ENCODE assay signal across 8 cellular contexts in the genomic region with DNA sequence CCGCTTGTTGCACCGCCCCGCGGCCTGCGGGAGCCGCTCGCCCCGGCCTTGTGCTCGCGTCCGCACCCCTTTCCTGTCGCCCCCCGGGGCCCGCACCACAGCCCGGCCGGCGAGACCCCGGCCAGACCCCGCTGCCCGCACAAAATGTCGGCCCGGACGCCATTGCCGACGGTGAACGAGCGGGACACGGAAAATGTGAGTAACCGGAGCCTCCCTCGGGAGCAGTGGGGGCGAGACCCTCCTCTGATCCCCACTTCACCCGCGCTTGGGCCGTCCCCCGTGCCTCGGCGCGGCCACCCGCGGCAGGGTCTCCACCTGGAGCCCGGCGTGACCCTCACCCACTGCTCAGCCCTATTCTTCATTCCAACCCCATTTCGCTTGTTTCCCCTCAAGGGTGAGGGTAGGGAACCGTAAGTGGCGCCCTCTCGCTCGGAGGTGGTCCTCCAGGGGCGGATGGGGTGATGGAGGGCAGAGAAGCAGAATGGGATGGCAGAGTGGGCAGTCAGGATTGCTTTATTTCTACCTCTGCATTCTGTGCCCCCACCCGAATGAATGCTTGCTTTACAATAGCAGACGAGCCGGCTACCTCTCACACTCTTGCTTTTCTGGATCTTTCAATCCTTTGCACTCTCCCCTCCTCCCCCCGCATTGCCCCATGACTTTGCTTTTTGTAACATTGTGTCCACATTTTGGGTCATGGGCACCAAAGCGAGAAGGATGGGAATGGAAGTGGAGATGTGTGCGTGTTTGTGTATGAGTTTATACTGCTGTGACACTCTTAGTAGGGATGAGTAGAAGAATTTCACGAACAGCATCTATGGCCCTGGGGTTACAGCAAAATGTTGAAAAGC. TPM values are rescaled to one million over a fixed set of nuclear protein-coding genes. Genes with fewer than 3 reads are reported as not detected.
DNase-seq lines count a peak whose midpoint lies in the region; TF ChIP-seq lines count a peak whose summit lies in the region.

No MANE protein-coding gene starts in this region.

- H3K9me3 ChIP-seq in SJCRH30 (replicated peaks) (no peaks in the 10 kb centered on the region), esophagus (ENCODE audit: control insufficient read depth in 2 of 2, insufficient read depth in 1 of 2, low read depth in 1 of 2, low read length in 1 of 2) (no peaks in the 10 kb centered on the region)

- H3K9me3 Mint-ChIP-seq in nephron progenitor cell = peaks cover 12% of the 10 kb centered on the region

- peak overlapping the region; percentile 91 for H3K4me3 Mint-ChIP-seq in nephron progenitor cell

- peaks cover 35% of the 10 kb centered on the region for H3K27me3 Mint-ChIP-seq in nephron progenitor cell (ENCODE audit: low read depth, poor library complexity)

- peak overlapping the region; percentile 97 for H3K4me3 ChIP-seq in H7 (ENCODE audit: insufficient read depth, low read depth, low read length)
- peak overlapping the region; percentile 93 for H3K4me3 ChIP-seq in SJCRH30
- peak overlapping the region; percentile 83 to 97 for H3K4me3 ChIP-seq in esophagus (ENCODE audit: low read depth in 1 of 2, low read length in 2 of 2)

- whole genome bisulfite sequencing in esophagus, 2 donors = 2% methylated on average over 55 of the region's 55 CpGs

- H3K27ac Mint-ChIP-seq in nephron progenitor cell = no peak overlapping the region

- peaks cover 24% of the 10 kb centered on the region for H3K4me1 Mint-ChIP-seq in nephron progenitor cell

- H3K27ac ChIP-seq in SJCRH30 = peak overlapping the region; percentile 62
- H3K27ac ChIP-seq in esophagus (ENCODE audit: low read depth in 2 of 2, low read length in 1 of 2) = peak overlapping the region; percentile 82 to 86

- DNase-seq in ELF-1 (ENCODE audit: low read depth, low spot score) (peak; percentile 60), H7 (peak; percentile 56), SJCRH30 (peak; percentile 45 to 61), nephron progenitor cell (peak; percentile 66), NCI-H1048 (lab: John Stamatoyannopoulos, UW) (no peak), mucosa of gallbladder (ENCODE audit: low spot score) (no peak)
- DNase-seq in effector CD4-positive, alpha-beta T cell = no peak

- TF ChIP-seq CTCF in nephron progenitor cell (IDR thresholded peaks at IDR 0.05) = no peak

- H3K27me3 ChIP-seq in H7 (ENCODE audit: control insufficient read depth, insufficient read depth, low read length) = peaks cover 7% of the 10 kb centered on the region
- H3K27me3 ChIP-seq in SJCRH30 = no peaks in the 10 kb centered on the region; the same call in 1 of the 2 replicates
- H3K27me3 ChIP-seq in esophagus (ENCODE audit: control insufficient read depth in 1 of 2, insufficient read depth in 2 of 2, low read length in 2 of 2) = no peaks in the 10 kb centered on the region

- H3K4me1 ChIP-seq in SJCRH30 = no peaks in the 10 kb centered on the region
- peaks cover 0 to 4% of the 10 kb centered on the region in 2 donors for H3K4me1 ChIP-seq in esophagus (ENCODE audit: control insufficient read depth in 2 of 2, insufficient read depth in 2 of 2, low read length in 1 of 2)

- peaks cover 13% of the 10 kb centered on the region for H3K36me3 Mint-ChIP-seq in nephron progenitor cell (ENCODE audit: low read depth)

- no peaks in the 10 kb centered on the region for H3K36me3 ChIP-seq in H7 (replicated peaks; ENCODE audit: control insufficient read depth, insufficient read depth, low read length)
- H3K36me3 ChIP-seq in SJCRH30 = no peaks in the 10 kb centered on the region
- H3K36me3 ChIP-seq in esophagus (ENCODE audit: control insufficient read depth in 2 of 2, insufficient read depth in 2 of 2, low read length in 1 of 2) = no peaks in the 10 kb centered on the region

RNA-seq across cellular contexts. Expression of gene MARK1, which starts 1.0 kb away (rescaled TPM):
- total RNA-seq in H7 (2014; rRNA removed; shearing (Covaris generic)) = 13.9 and 16.3 TPM in 2 replicates
- total RNA-seq in SJCRH30 (2014; rRNA removed; shearing (Covaris generic)) = 8.7 and 8.8 TPM in 2 replicates
- polyA plus RNA-seq in esophagus = 1 to 10 TPM; 3.4 to 3.8 TPM
- total RNA-seq in mucosa of gallbladder = 5.1 TPM

Comparison
In these comparisons a context has a peak if more than half of its experiments do, and no peak if none do; other contexts are left out.
1. DNase-seq: peak in ELF-1 (single experiment), H7 (single experiment), SJCRH30 (2 of 2) and nephron progenitor cell (single experiment); none in NCI-H1048 (single experiment), mucosa of gallbladder (single experiment) and effector CD4-positive, alpha-beta T cell (single experiment).
2. Peak in every context shown above with its lines, with median percentiles within 50 percentile points of each other: H3K4me3 ChIP-seq.